In the genomic region with DNA sequence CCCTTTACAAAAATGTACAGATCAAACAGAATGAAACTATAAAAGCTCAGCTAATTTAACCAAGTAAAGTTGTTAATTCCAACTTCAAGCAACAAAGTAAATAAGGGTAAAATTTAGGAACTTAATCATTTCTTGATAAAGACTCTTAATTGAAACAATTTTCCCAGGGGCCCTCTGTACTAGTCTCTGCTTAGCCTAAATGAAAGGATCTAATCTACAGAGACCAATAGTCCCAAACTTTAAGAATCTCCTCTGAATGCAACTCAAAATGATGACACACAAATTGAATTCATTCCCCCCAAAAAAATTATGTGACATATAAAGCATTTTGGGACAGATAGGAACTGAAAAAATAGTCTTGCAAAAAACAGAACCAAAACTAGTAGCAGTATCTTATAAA, we compare ENCODE assay signal across 14 cellular contexts.
"Had no signal": no experiment of that assay in that cellular context is flagged by ENCODE, and none has a peak within 500 bp of the region (broad histone marks: within the 10 kb centered on the region; RNA-seq: fewer than 3 reads in every experiment).

No MANE protein-coding gene starts in this region.

- ATAC-seq: esophagus mucosa, left colon had no signal

- H3K9me3 Mint-ChIP-seq: neural crest cell had no signal

- H3K9me3 ChIP-seq: ovary, right lobe of liver had no signal

- FAIRE-seq: colon, islet of Langerhans had no signal

- H3K27ac ChIP-seq: ovary, right lobe of liver had no signal

- H3K27me3 ChIP-seq: cardiac muscle cell, ovary, right lobe of liver had no signal

- H3K36me3 ChIP-seq: cardiac muscle cell, ovary, right lobe of liver had no signal

- H3K4me3 ChIP-seq: cardiac muscle cell, lung, ovary, right lobe of liver had no signal

- H3K4me3 Mint-ChIP-seq: neural crest cell had no signal

- DNase-seq: activated CD4-positive, alpha-beta T cell treated with anti-CD3 and anti-CD28 coated beads for 1 hour; activated CD4-positive, alpha-beta T cell treated with anti-CD3 and anti-CD28 coated beads, Interleukin-2, amount 50 U/mL, for 4 hours; activated naive CD4-positive, alpha-beta T cell; activated T-cell treated with anti-CD3 and anti-CD28 coated beads for 4 hours; left colon; midbrain; ovary; right lobe of liver had no signal

- H3K4me1 ChIP-seq: right lobe of liver had no signal
